In the genomic region with DNA sequence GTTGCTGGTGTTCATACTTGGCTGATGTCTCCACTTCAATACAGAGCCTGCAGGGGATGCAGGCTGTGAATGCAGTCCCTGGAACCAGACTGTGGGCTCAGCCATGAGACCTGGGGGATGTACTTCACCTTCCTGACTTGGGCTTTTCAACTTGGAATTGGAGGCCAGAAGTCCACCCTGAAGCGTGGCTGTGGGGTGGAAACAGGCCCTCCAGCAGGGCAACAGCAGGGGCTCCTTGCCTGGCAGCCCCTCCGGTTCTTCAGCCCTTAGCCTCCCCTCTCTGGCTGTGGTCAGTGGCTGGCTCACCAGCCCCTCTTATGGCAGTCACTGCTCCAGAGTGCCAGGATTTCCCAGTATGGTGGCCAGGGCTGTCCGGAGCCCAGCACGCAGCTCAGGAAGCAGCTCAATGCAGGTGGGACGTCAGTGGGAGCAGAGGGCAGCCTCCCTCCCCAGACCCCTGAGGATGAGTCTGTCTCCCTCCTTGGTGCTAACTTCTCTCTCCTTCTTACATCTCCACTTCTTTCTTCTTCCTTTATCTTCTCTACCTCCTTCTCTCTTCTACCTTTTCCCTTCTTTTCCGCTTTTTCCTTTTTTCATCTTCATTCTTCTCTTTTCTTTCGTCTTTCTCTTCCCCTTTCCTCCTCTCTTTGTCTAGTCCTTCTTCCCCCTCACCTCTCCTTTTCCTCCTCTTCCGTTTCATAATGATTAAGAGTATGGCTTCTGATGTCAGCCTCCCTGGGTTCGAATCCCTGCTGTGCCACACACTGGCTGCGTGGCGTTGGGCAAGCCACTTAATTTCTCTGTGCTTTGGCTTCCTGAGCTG, we compare ENCODE assay signal across 24 cellular contexts. TPM values are rescaled to one million over a fixed set of nuclear protein-coding genes. Genes with fewer than 3 reads are reported as not detected.
"Had no signal": no experiment of that assay in that cellular context is flagged by ENCODE, and none has a peak within 500 bp of the region (broad histone marks: within the 10 kb centered on the region; RNA-seq: fewer than 3 reads in every experiment).

No MANE protein-coding gene starts in this region.

- H3K4me3 Mint-ChIP-seq: activated CD4-positive, alpha-beta memory T cell treated with anti-CD3 and anti-CD28 coated beads, Interleukin-2, amount 10 ng/mL, durations not matched to agents 7 days and 5 days; activated CD4-positive, alpha-beta T cell treated with anti-CD3 and anti-CD28 coated beads for 36 hours; activated naive CD4-positive, alpha-beta T cell treated with anti-CD3 and anti-CD28 coated beads, Interleukin-2, amount 50 U/mL, for 24 hours; activated T-cell treated with anti-CD3 and anti-CD28 coated beads, Interleukin-2, amount 50 U/mL, for 72 hours had no signal

- H3K4me2 ChIP-seq: KMS-11 had no signal

- H3K27ac Mint-ChIP-seq: activated CD4-positive, alpha-beta memory T cell treated with anti-CD3 and anti-CD28 coated beads, Interleukin-2, amount 10 ng/mL, durations not matched to agents 7 days and 5 days; activated CD4-positive, alpha-beta T cell treated with anti-CD3 and anti-CD28 coated beads for 36 hours; activated naive CD4-positive, alpha-beta T cell treated with anti-CD3 and anti-CD28 coated beads, Interleukin-2, amount 50 U/mL, for 24 hours; activated T-cell treated with anti-CD3 and anti-CD28 coated beads, Interleukin-2, amount 50 U/mL, for 72 hours; activated T-helper 2 cell treated with anti-CD3 and anti-CD28 coated beads, Interferon-gamma antibody, Interleukin-2, Interleukin-4, amounts not matched to agents 10 μg/mL and 5 μg/mL and 100 μg/mL, durations not matched to agents 14 hours and 24 hours and 36 hours had no signal

- DNase-seq: activated CD4-positive, alpha-beta memory T cell treated with anti-CD3 and anti-CD28 coated beads, Interleukin-2, amount 10 ng/mL, durations not matched to agents 7 days and 5 days; activated CD4-positive, alpha-beta T cell treated with anti-CD3 and anti-CD28 coated beads for 36 hours; activated CD4-positive, alpha-beta T cell treated with anti-CD3 and anti-CD28 coated beads, Interleukin-2, amount 50 U/mL, for 1 hour; activated naive CD4-positive, alpha-beta T cell; activated T-cell treated with anti-CD3 and anti-CD28 coated beads for 4 hours; activated T-cell treated with anti-CD3 and anti-CD28 coated beads, Interleukin-2, amount 50 U/mL, for 72 hours; NCI-H1092; NCI-H1930; NCI-H2227 treated with DMSO at 0.1 percent for 48 hours; OCI-M1; T-helper 1 cell had no signal

- H3K9ac ChIP-seq: KMS-11 had no signal

- H3K36me3 Mint-ChIP-seq: activated naive CD4-positive, alpha-beta T cell treated with anti-CD3 and anti-CD28 coated beads, Interleukin-2, amount 50 U/mL, for 24 hours had no signal

- ATAC-seq: activated CD4-positive, alpha-beta T cell treated with anti-CD3 and anti-CD28 coated beads for 36 hours; activated T-cell treated with anti-CD3 and anti-CD28 coated beads, Interleukin-2, amount 50 U/mL, for 72 hours; Panc1 had no signal

- H3K4me3 ChIP-seq: SK-N-MC had no signal

- H3K9me3 Mint-ChIP-seq: activated CD4-positive, alpha-beta memory T cell treated with anti-CD3 and anti-CD28 coated beads, Interleukin-2, amount 10 ng/mL, durations not matched to agents 7 days and 5 days; activated naive CD4-positive, alpha-beta T cell treated with anti-CD3 and anti-CD28 coated beads, Interleukin-2, amount 50 U/mL, for 24 hours; activated T-cell treated with anti-CD3 and anti-CD28 coated beads, Interleukin-2, amount 50 U/mL, for 72 hours; activated T-helper 2 cell treated with anti-CD3 and anti-CD28 coated beads, Interferon-gamma antibody, Interleukin-2, Interleukin-4, amounts not matched to agents 10 μg/mL and 5 μg/mL and 100 μg/mL, durations not matched to agents 14 hours and 24 hours and 36 hours had no signal

- H3K27ac ChIP-seq: KMS-11, SK-N-MC, VCaP had no signal

- H3K4me1 Mint-ChIP-seq: activated CD4-positive, alpha-beta memory T cell treated with anti-CD3 and anti-CD28 coated beads, Interleukin-2, amount 10 ng/mL, durations not matched to agents 7 days and 5 days; activated CD4-positive, alpha-beta T cell treated with anti-CD3 and anti-CD28 coated beads for 36 hours; activated naive CD4-positive, alpha-beta T cell treated with anti-CD3 and anti-CD28 coated beads, Interleukin-2, amount 50 U/mL, for 24 hours had no signal

RNA-seq across cellular contexts. Expression of a gene that starts 45.3 kb away (rescaled TPM):
- total RNA-seq: activated CD4-positive, alpha-beta memory T cell treated with anti-CD3 and anti-CD28 coated beads, Interleukin-2, amount 10 ng/mL, durations not matched to agents 7 days and 5 days; activated CD4-positive, alpha-beta T cell treated with anti-CD3 and anti-CD28 coated beads for 36 hours; activated CD8-positive, alpha-beta memory T cell treated with anti-CD3 and anti-CD28 coated beads for 36 hours; activated T-cell treated with anti-CD3 and anti-CD28 coated beads, Interleukin-2, amount 50 U/mL, for 72 hours; activated T-helper 2 cell treated with anti-CD3 and anti-CD28 coated beads, Interferon-gamma antibody, Interleukin-2, Interleukin-4, amounts not matched to agents 10 μg/mL and 5 μg/mL and 100 μg/mL, durations not matched to agents 14 hours and 24 hours and 36 hours; T-helper 2 cell treated with Interferon-gamma antibody and Interleukin-4, amounts not matched to agents 100 ng/mL and 5 ng/mL, for 36 hours had no signal

RNA-seq across cellular contexts. Expression of a gene that starts 47.4 kb away (rescaled TPM):
- total RNA-seq: activated CD4-positive, alpha-beta memory T cell treated with anti-CD3 and anti-CD28 coated beads, Interleukin-2, amount 10 ng/mL, durations not matched to agents 7 days and 5 days; activated CD4-positive, alpha-beta T cell treated with anti-CD3 and anti-CD28 coated beads for 36 hours; activated CD8-positive, alpha-beta memory T cell treated with anti-CD3 and anti-CD28 coated beads for 36 hours; activated T-cell treated with anti-CD3 and anti-CD28 coated beads, Interleukin-2, amount 50 U/mL, for 72 hours; activated T-helper 2 cell treated with anti-CD3 and anti-CD28 coated beads, Interferon-gamma antibody, Interleukin-2, Interleukin-4, amounts not matched to agents 10 μg/mL and 5 μg/mL and 100 μg/mL, durations not matched to agents 14 hours and 24 hours and 36 hours; aorta; bronchial epithelial cell; MCF 10A; NCI-H460; Right ventricle myocardium inferior; T-helper 2 cell treated with Interferon-gamma antibody and Interleukin-4, amounts not matched to agents 100 ng/mL and 5 ng/mL, for 36 hours had no signal
